8 cellular contexts compared by ENCODE assay signal in genomic region chr2:148927010-148927409, GRCh38. TPM values are rescaled to one million over a fixed set of nuclear protein-coding genes. Genes with fewer than 3 reads are reported as not detected.
DNase-seq lines count a peak whose midpoint lies in the region; ATAC-seq and TF ChIP-seq lines count a peak whose summit lies in the region.

No MANE protein-coding gene starts in this region.

- H3K4me3 ChIP-seq in left lung, result peak overlapping the region in 1 of 2 donors; percentile 28
- H3K4me3 ChIP-seq in uterus, result no peak overlapping the region

- H3K27ac ChIP-seq in left lung (peak overlapping the region in 1 of 2 donors; percentile 63), uterus (no peak overlapping the region)

- TF ChIP-seq CTCF in left lung (IDR thresholded peaks at IDR 0.05) (no peak), uterus (IDR thresholded peaks at IDR 0.05) (no peak)

- H3K27me3 ChIP-seq in left lung (peaks cover 0 to 2% of the 10 kb centered on the region in 2 donors), uterus (no peaks in the 10 kb centered on the region)

- ATAC-seq in GM21360 (IDR thresholded peaks at IDR 0.05; ENCODE audit: unreplicated experiment) (peak; percentile 67), HG03469 (IDR thresholded peaks at IDR 0.05; ENCODE audit: unreplicated experiment) (peak; percentile 22), left lung (peak; percentile 68)

- no peak for TF ChIP-seq POLR2A in uterus (IDR thresholded peaks at IDR 0.05)

- H3K9me3 ChIP-seq in left lung, result no peaks in the 10 kb centered on the region
- no peaks in the 10 kb centered on the region for H3K9me3 ChIP-seq in uterus

- DNase-seq in A172 (ENCODE audit: low spot score), result peak; percentile 28
- peak; percentile 4 for DNase-seq in activated T-cell treated with anti-CD3 and anti-CD28 coated beads for 24 hours (ENCODE audit: low read depth)
- peak; percentile 35 to 75 for DNase-seq in left lung
- no peak for DNase-seq in uterus
- DNase-seq in occipital lobe (lab: John Stamatoyannopoulos, UW), result no peak
- DNase-seq in superior temporal gyrus (ENCODE audit: extremely low spot score), result no peak

- H3K36me3 ChIP-seq in left lung, result no peaks in the 10 kb centered on the region
- no peaks in the 10 kb centered on the region for H3K36me3 ChIP-seq in uterus

- intact Hi-C loops in left lung (cut with DNase I), result no loop called here
- intact Hi-C loops in uterus (cut with DNase I; ENCODE audit: low total_unique reads), result no loop called here

- H3K4me1 ChIP-seq in left lung (peaks cover 0 to 6% of the 10 kb centered on the region in 2 donors), uterus (no peaks in the 10 kb centered on the region)

RNA-seq across cellular contexts. Expression of gene KIF5C, which starts 52.0 kb away (rescaled TPM):
- 14.6 and 22.9 TPM in 2 replicates for total RNA-seq in A172 (2014; rRNA removed; shearing (Covaris generic))
- total RNA-seq in left lung (under 1 TPM; 0.92 to 0.96 TPM), uterus (10 to 100 TPM in 1 of 4 donors, 1 to 10 TPM in 2, under 1 TPM in 1; 0.77 to 11.0 (median 1.9) TPM), occipital lobe (379 TPM)

Comparison
In these comparisons a context has a peak if more than half of its experiments do, and no peak if none do; other contexts are left out.
1. DNase-seq: peak in A172 (single experiment), activated T-cell treated with anti-CD3 and anti-CD28 coated beads for 24 hours (single experiment) and left lung (2 of 2); none in uterus (0 of 2), occipital lobe (single experiment) and superior temporal gyrus (single experiment).
2. RNA of gene KIF5C, which starts 52.0 kb away (total RNA-seq): 379 TPM in occipital lobe (single experiment); 14.6 to 22.9 TPM in A172, 0.77 to 11.0 TPM in uterus and 0.92 to 0.96 TPM in left lung; every median in the first group is over 10 times any median in the second.
3. Peak in every context shown above with its lines, with median percentiles within 50 percentile points of each other: ATAC-seq.